Comparison of ENCODE assay signal across 16 cellular contexts in the genomic region with DNA sequence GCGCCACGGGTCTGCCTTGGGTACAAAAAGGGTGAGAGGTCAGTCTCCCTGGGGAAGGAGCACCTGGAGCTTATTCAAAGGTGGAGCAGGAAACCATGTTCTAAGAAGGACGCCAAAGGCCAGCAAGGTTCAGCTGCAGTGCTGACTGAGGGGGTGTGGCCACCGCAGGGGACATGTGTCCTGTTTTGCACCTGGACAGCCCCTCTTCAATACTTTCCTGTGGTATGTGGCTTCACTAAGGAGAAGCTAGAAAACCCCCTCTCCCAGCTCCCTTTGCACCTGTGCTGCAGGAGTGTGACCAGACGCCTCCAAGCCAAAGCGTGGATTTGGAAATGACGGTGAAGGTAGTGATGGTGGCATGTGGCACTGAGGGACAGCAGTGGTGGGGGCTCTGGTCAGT.
"Had no signal": no experiment of that assay in that cellular context is flagged by ENCODE, and none has a peak within 500 bp of the region (broad histone marks: within the 10 kb centered on the region; RNA-seq: fewer than 3 reads in every experiment).

No MANE protein-coding gene starts in this region.

- H3K9me3 ChIP-seq: heart right ventricle, left ventricle myocardium inferior, spleen, upper lobe of left lung had no signal

- H3K36me3 ChIP-seq: cardiac muscle cell, left ventricle myocardium inferior had no signal

- H3K4me1 ChIP-seq: left ventricle myocardium inferior had no signal

- H3K4me3 Mint-ChIP-seq: memory B cell; nephron; stimulated activated naive B cell treated with anti-CD40 and anti-IgM and Interleukin-4, amounts not matched to agents 10 μg/mL and 1 μg/mL and 100 μg/mL, for 72 hours had no signal

- H3K4me3 ChIP-seq: cardiac muscle cell, heart right ventricle, left ventricle myocardium inferior, spleen, upper lobe of left lung had no signal

- FAIRE-seq: colon, endothelial cell of umbilical vein, frontal cortex had no signal

- DNase-seq: activated CD4-positive, alpha-beta T cell treated with anti-CD3 and anti-CD28 coated beads for 48 hours; heart right ventricle; islet precursor cell; left ventricle myocardium inferior; SIG-M5; spleen; stimulated activated CD4-positive, alpha-beta T cell treated with anti-CD3 and anti-CD28 coated beads, Interleukin-1b, Interleukin-23, amount 100 ng/mL, for 48 hours; stimulated activated naive B cell treated with anti-CD40 and anti-IgM and Interleukin-4, amounts not matched to agents 10 μg/mL and 1 μg/mL and 100 μg/mL, for 72 hours; T-helper 9 cell; upper lobe of left lung had no signal

- H3K9me3 Mint-ChIP-seq: memory B cell; nephron; stimulated activated naive B cell treated with anti-CD40 and anti-IgM and Interleukin-4, amounts not matched to agents 10 μg/mL and 1 μg/mL and 100 μg/mL, for 72 hours had no signal

- H3K27me3 Mint-ChIP-seq: memory B cell; stimulated activated naive B cell treated with anti-CD40 and anti-IgM and Interleukin-4, amounts not matched to agents 10 μg/mL and 1 μg/mL and 100 μg/mL, for 72 hours had no signal

- H3K27me3 ChIP-seq: cardiac muscle cell, spleen, upper lobe of left lung had no signal

- H3K27ac Mint-ChIP-seq: memory B cell; nephron; stimulated activated naive B cell treated with anti-CD40 and anti-IgM and Interleukin-4, amounts not matched to agents 10 μg/mL and 1 μg/mL and 100 μg/mL, for 72 hours had no signal

- ATAC-seq: stimulated activated naive B cell treated with anti-CD40 and anti-IgM and Interleukin-4, amounts not matched to agents 10 μg/mL and 1 μg/mL and 100 μg/mL, for 72 hours had no signal

- H3K27ac ChIP-seq: cardiac muscle cell, heart right ventricle, left ventricle myocardium inferior, spleen, upper lobe of left lung had no signal
